ENCODE assay signal across 8 cellular contexts in genomic region chr6:135498178-135498841, GRCh38.
DNase-seq lines count a peak whose midpoint lies in the region; ATAC-seq lines count a peak whose summit lies in the region.

No MANE protein-coding gene starts in this region.

- ATAC-seq in HG02885 (IDR thresholded peaks at IDR 0.05; ENCODE audit: poor library complexity, unreplicated experiment) = peak; percentile 41
- no peak for ATAC-seq in GM19397 (IDR thresholded peaks at IDR 0.05; ENCODE audit: unreplicated experiment)

- H3K4me3 ChIP-seq in GM08714 (ENCODE audit: low read length) = peak overlapping the region; percentile 88

- DNase-seq in NCI-H2171 (lab: John Stamatoyannopoulos, UW) (peak; percentile 52), cerebellar nuclear complex (lab: John Stamatoyannopoulos, UW) (peak; percentile 62 to 65), kidney tubule cell (ENCODE audit: low spot score) (peak; percentile 87)
- peak; percentile 50 for DNase-seq in activated CD4-positive, CD25-positive, alpha-beta regulatory T cell treated with anti-CD3 and anti-CD28 coated beads, Interleukin-2, amount 50 U/mL, for 16 hours (ENCODE audit: low read depth, low spot score)
- DNase-seq in stimulated activated CD4-positive, alpha-beta T cell treated with anti-CD3 and anti-CD28 coated beads, Interleukin-1b, Interleukin-23, amount 100 ng/mL, for 1 hour (ENCODE audit: low read depth in 2 of 2) = peak; percentile 14 to 17

Comparison
In these comparisons a context has a peak if more than half of its experiments do, and no peak if none do; other contexts are left out.
1. DNase-seq: peak in every context shown above with its lines; median percentile 87 in kidney tubule cell; 64 in cerebellar nuclear complex; 52 in NCI-H2171; 50 in activated CD4-positive, CD25-positive, alpha-beta regulatory T cell treated with anti-CD3 and anti-CD28 coated beads, Interleukin-2, amount 50 U/mL, for 16 hours; 16 in stimulated activated CD4-positive, alpha-beta T cell treated with anti-CD3 and anti-CD28 coated beads, Interleukin-1b, Interleukin-23, amount 100 ng/mL, for 1 hour.